17 cellular contexts compared by ENCODE assay signal in the genomic region with DNA sequence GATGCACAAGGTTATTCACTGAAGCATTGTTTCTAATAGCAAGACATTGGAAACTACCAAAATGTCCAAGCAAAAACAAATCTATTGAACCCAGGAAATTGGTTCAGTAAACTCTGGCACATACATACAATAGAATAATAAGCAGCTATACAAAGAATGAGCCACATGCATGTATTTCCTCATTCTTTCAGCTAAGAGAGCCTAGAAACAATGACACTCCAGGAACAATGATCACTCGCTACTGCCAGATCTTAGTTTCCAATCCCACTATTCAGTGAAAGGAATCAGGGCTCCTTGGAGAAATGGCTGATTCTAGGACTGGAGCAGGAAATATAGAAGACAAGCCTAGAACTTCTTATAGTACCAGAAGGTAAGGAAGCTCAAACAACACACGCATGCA.
DNase-seq lines count a peak whose midpoint lies in the region; ATAC-seq and TF ChIP-seq lines count a peak whose summit lies in the region.
"Had no signal": no experiment of that assay in that cellular context is flagged by ENCODE, and none has a peak within 500 bp of the region (broad histone marks: within the 10 kb centered on the region; RNA-seq: fewer than 3 reads in every experiment).

No MANE protein-coding gene starts in this region.

- H3F3A ChIP-seq in neural progenitor cell (ENCODE audit: low read depth), result no peaks in the 10 kb centered on the region

- H3K4me3 Mint-ChIP-seq in neural progenitor cell, result no peak overlapping the region
- H3K4me3 Mint-ChIP-seq: CD4-positive, CD25-positive, alpha-beta regulatory T cell; HFFc6 had no signal

- H3K27ac Mint-ChIP-seq in neural progenitor cell, result no peak overlapping the region
- H3K27ac Mint-ChIP-seq: HFFc6 had no signal

- H3K9me3 ChIP-seq in BLaER1 treated with 17β-estradiol and CSF1 and Interleukin-3, amounts not matched to agents 10 nM and 100 nM (replicated peaks in 1 of 11), result peaks cover 0 to 8% (median 0%) of the 10 kb centered on the region in 11 experiments; a peak in 1 of 22 replicates
- H3K9me3 ChIP-seq in SJSA1 (replicated peaks) (0 out of 2 replicates have a peak, but pooled peaks cover 6% of the 10 kb centered on the region), neural progenitor cell (ENCODE audit: low read depth) (no peaks in the 10 kb centered on the region)
- H3K9me3 ChIP-seq: BLaER1, HAP-1 had no signal

- no peaks in the 10 kb centered on the region for H3K36me3 ChIP-seq in BLaER1 treated with 17β-estradiol and CSF1 and Interleukin-3, amounts not matched to agents 10 nM and 100 nM
- H3K36me3 ChIP-seq in SJSA1, result no peaks in the 10 kb centered on the region
- no peaks in the 10 kb centered on the region for H3K36me3 ChIP-seq in neural progenitor cell
- H3K36me3 ChIP-seq: BLaER1, HAP-1 had no signal

- peak overlapping the region in 8 of 11 experiments; percentile 68 to 90 (median 82); a peak in 12 of 22 replicates for H3K4me2 ChIP-seq in BLaER1 treated with 17β-estradiol and CSF1 and Interleukin-3, amounts not matched to agents 10 nM and 100 nM
- peak overlapping the region; percentile 4 for H3K4me2 ChIP-seq in neural progenitor cell
- H3K4me2 ChIP-seq: BLaER1 had no signal

- DNase-seq in SJSA1 (ENCODE audit: low read depth in 1 of 2, low spot score in 2 of 2) (peak in 1 of 2 experiments; percentile 27), epithelial cell of esophagus (ENCODE audit: low read depth) (peak; percentile 4), neural progenitor cell (ENCODE audit: low spot score) (peak; percentile 36), MV-4-11 (lab: John Stamatoyannopoulos, UW) (no peak)
- no peak for DNase-seq in activated CD4-positive, CD25-positive, alpha-beta regulatory T cell treated with anti-CD3 and anti-CD28 coated beads, Interleukin-2, amount 50 U/mL, for 72 hours
- DNase-seq: 8988T; AML-193; CD4-positive, CD25-positive, alpha-beta regulatory T cell; DMS53; GF-D8; GOT3; HFFc6 had no signal

- no peaks in the 10 kb centered on the region for H3K79me2 ChIP-seq in neural progenitor cell (ENCODE audit: low read depth)

- no peak for TF ChIP-seq CTCF in epithelial cell of esophagus (IDR thresholded peaks at IDR 0.05; ENCODE audit: insufficient read depth, low read depth, low read length, missing control alignments)
- TF ChIP-seq CTCF in neural progenitor cell (IDR thresholded peaks at IDR 0.05), result no peak

- H3K4me1 ChIP-seq in BLaER1 treated with 17β-estradiol and CSF1 and Interleukin-3, amounts not matched to agents 10 nM and 100 nM, result peaks cover 39 to 59% (median 53%) of the 10 kb centered on the region in 10 experiments
- H3K4me1 ChIP-seq in SJSA1 (replicated peaks) (peaks cover 57% of the 10 kb centered on the region), neural progenitor cell (peaks cover 15% of the 10 kb centered on the region)
- H3K4me1 ChIP-seq: HAP-1 had no signal

- peaks cover 28% of the 10 kb centered on the region for H3K4me1 Mint-ChIP-seq in neural progenitor cell
- H3K4me1 Mint-ChIP-seq: CD4-positive, CD25-positive, alpha-beta regulatory T cell had no signal

- peak overlapping the region in 2 of 11 experiments; percentile 49 to 86; a peak in 2 of 22 replicates for H3K27ac ChIP-seq in BLaER1 treated with 17β-estradiol and CSF1 and Interleukin-3, amounts not matched to agents 10 nM and 100 nM
- H3K27ac ChIP-seq in SJSA1 (peak overlapping the region; percentile 84), neural progenitor cell (no peak overlapping the region)
- H3K27ac ChIP-seq: BLaER1 had no signal

- no peak overlapping the region for H2AFZ ChIP-seq in neural progenitor cell (replicated peaks)

- H4K20me1 ChIP-seq in BLaER1 treated with 17β-estradiol and CSF1 and Interleukin-3, amounts not matched to agents 10 nM and 100 nM, result no peaks in the 10 kb centered on the region
- H4K20me1 ChIP-seq in neural progenitor cell (ENCODE audit: low read depth), result no peaks in the 10 kb centered on the region
- H4K20me1 ChIP-seq: BLaER1 had no signal

- H3K9me3 Mint-ChIP-seq in neural progenitor cell, result peaks cover 6% of the 10 kb centered on the region

- H3K27me3 ChIP-seq in BLaER1 treated with 17β-estradiol and CSF1 and Interleukin-3, amounts not matched to agents 10 nM and 100 nM, result peaks cover 0 to 21% (median 0%) of the 10 kb centered on the region in 11 experiments; a peak in 4 of 22 replicates
- H3K27me3 ChIP-seq in SJSA1 (replicated peaks) (no peaks in the 10 kb centered on the region), neural progenitor cell (no peaks in the 10 kb centered on the region)
- H3K27me3 ChIP-seq: BLaER1 had no signal

- H3K9ac ChIP-seq in BLaER1 treated with 17β-estradiol and CSF1 and Interleukin-3, amounts not matched to agents 10 nM and 100 nM, result no peak overlapping the region
- H3K9ac ChIP-seq in neural progenitor cell, result no peak overlapping the region
- H3K9ac ChIP-seq: BLaER1 had no signal

- ATAC-seq in activated CD4-positive, CD25-positive, alpha-beta regulatory T cell treated with anti-CD3 and anti-CD28 coated beads, Interleukin-2, amount 50 U/mL, for 24 hours, result no peak
- ATAC-seq: HepG2 had no signal

- no peak overlapping the region for H3K4me3 ChIP-seq in BLaER1 treated with 17β-estradiol and CSF1 and Interleukin-3, amounts not matched to agents 10 nM and 100 nM
- no peak overlapping the region for H3K4me3 ChIP-seq in SJSA1
- H3K4me3 ChIP-seq in epithelial cell of esophagus (ENCODE audit: low read length), result no peak overlapping the region
- H3K4me3 ChIP-seq in neural progenitor cell, result no peak overlapping the region
- H3K4me3 ChIP-seq: BLaER1, HAP-1 had no signal

- peaks cover 5% of the 10 kb centered on the region for H3K36me3 Mint-ChIP-seq in neural progenitor cell
- H3K36me3 Mint-ChIP-seq: CD4-positive, CD25-positive, alpha-beta regulatory T cell had no signal

- no peaks in the 10 kb centered on the region for H3K27me3 Mint-ChIP-seq in neural progenitor cell (ENCODE audit: insufficient read depth, low read depth)

Comparison
In these comparisons a context has a peak if more than half of its experiments do, and no peak if none do; other contexts are left out.
1. DNase-seq: peak in epithelial cell of esophagus (single experiment) and neural progenitor cell (single experiment); none in MV-4-11 (single experiment) and activated CD4-positive, CD25-positive, alpha-beta regulatory T cell treated with anti-CD3 and anti-CD28 coated beads, Interleukin-2, amount 50 U/mL, for 72 hours (single experiment).